In genomic region chr5:89452081-89452480, GRCh38 we compare ENCODE assay signal across 24 cellular contexts.
DNase-seq lines count a peak whose midpoint lies in the region; ATAC-seq, FAIRE-seq and TF ChIP-seq lines count a peak whose summit lies in the region.
"Had no signal": no experiment of that assay in that cellular context is flagged by ENCODE, and none has a peak within 500 bp of the region (broad histone marks: within the 10 kb centered on the region; RNA-seq: fewer than 3 reads in every experiment).

No MANE protein-coding gene starts in this region.

- peak overlapping the region; percentile 77 to 92 (median 90) for H3K27ac Mint-ChIP-seq in naive B cell
- H3K27ac Mint-ChIP-seq: CD4-positive, alpha-beta T cell; T-helper 17 cell had no signal

- no peaks in the 10 kb centered on the region for H3K27me3 Mint-ChIP-seq in naive B cell
- H3K27me3 Mint-ChIP-seq: CD4-positive, alpha-beta T cell; T-helper 17 cell had no signal

- no peak for TF ChIP-seq POLR2A in GM12891 (IDR thresholded peaks at IDR 0.05; ENCODE audit: low read depth, low read length)

- H3K27me3 ChIP-seq in H7 (ENCODE audit: control insufficient read depth, insufficient read depth, low read length) = no peaks in the 10 kb centered on the region

- peak overlapping the region in 7 of 8 donors; percentile 3 to 80 (median 59) for H3K4me3 Mint-ChIP-seq in naive B cell
- H3K4me3 Mint-ChIP-seq: CD4-positive, alpha-beta T cell; T-helper 17 cell had no signal

- no peak for TF ChIP-seq CTCF in foreskin fibroblast (IDR thresholded peaks at IDR 0.05; ENCODE audit: low read depth, low read length)

- ATAC-seq in GM21360 (IDR thresholded peaks at IDR 0.05; ENCODE audit: unreplicated experiment) (peak; percentile 60), HG02852 (IDR thresholded peaks at IDR 0.05; ENCODE audit: unreplicated experiment) (peak; percentile 77), naive B cell (ENCODE audit: low read depth in 2 of 2) (peak; percentile 59 to 64)
- ATAC-seq: A549, T-helper 17 cell had no signal

- no peaks in the 10 kb centered on the region for H3K36me3 ChIP-seq in H7 (replicated peaks; ENCODE audit: control insufficient read depth, insufficient read depth, low read length)

- H3K9me3 Mint-ChIP-seq in naive B cell = peaks cover 3 to 19% (median 12%) of the 10 kb centered on the region in 7 donors
- H3K9me3 Mint-ChIP-seq: CD4-positive, alpha-beta T cell had no signal

- peaks cover 24 to 30% of the 10 kb centered on the region in 2 donors for H3K36me3 Mint-ChIP-seq in naive B cell
- H3K36me3 Mint-ChIP-seq: IgD-negative memory B cell had no signal

- H3K4me3 ChIP-seq in foreskin fibroblast (ENCODE audit: low read depth in 1 of 2, low read length in 2 of 2) (no peak overlapping the region), H7 (ENCODE audit: insufficient read depth, low read depth, low read length) (no peak overlapping the region)
- H3K4me3 ChIP-seq: A549, PC-9 had no signal

- DNase-seq in GM12891 (ENCODE audit: insufficient read length, low spot score) (no peak), naive B cell (no peak), foreskin fibroblast (no peak), inferior parietal cortex (ENCODE audit: extremely low spot score) (no peak), NCI-H2107 treated with DMSO at 0.1 percent for 48 hours (lab: John Stamatoyannopoulos, UW; ENCODE audit: unreplicated experiment) (no peak), H7 (no peak)
- DNase-seq: CD4-positive, alpha-beta T cell; COR-L47; DMS79; Karpas-422; MV-4-11; NCI-H1694 treated with DMSO at 0.1 percent for 48 hours; NCI-H2081 treated with DMSO at 0.1 percent for 48 hours; NCI-H446; NCI-H526; PC-9; RPMI8226; SHP77; T-helper 17 cell had no signal

- peaks cover 56 to 84% (median 68%) of the 10 kb centered on the region in 3 donors for H3K4me1 Mint-ChIP-seq in naive B cell
- H3K4me1 Mint-ChIP-seq: T-helper 17 cell had no signal

- peak; percentile 60 for FAIRE-seq in GM12891 (lab: Jason Lieb, UNC)
- FAIRE-seq: A549, H1 had no signal

TF ChIP-seq in GM12891, 5 proteins besides CTCF, POLR2A, EP300 and RAD21:
- TF ChIP-seq POLR2AphosphoS5 (IDR thresholded peaks at IDR 0.05; ENCODE audit: low read depth, low read length) = no peak
- TF ChIP-seq PAX5 (IDR thresholded peaks at IDR 0.05; ENCODE audit: insufficient read depth, low read length, severe bottlenecking) = peak; percentile 89
